In the genomic region with DNA sequence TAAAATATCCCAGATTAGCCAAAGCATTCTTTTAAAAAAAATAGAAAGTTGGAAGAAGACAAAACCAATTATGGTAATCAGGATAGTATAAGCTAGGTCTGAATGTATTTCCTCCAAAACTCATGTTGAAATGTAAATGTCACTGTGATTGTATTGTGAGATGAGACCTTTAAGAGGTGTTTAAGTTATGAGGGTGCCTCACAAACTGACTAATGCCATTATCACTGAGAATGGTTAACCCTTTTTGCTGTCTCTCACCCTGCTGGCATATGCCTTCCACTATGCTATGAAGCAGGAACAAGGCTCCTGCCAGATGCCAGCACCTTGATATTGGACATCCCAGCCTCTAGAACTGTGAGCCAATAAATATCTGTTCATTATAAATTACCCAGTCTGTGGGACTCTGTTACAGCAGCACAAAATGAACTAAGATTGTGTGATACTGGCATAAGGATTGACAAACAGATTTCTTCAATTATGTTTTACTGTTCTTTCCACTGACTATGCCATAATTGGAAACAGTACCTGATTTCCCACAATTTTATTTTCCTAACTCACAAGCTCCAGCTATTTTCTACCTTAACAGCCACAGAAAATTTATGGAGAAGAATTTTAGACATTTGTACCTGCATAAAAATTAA, we compare ENCODE assay signal across 17 cellular contexts.
"Had no signal": no experiment of that assay in that cellular context is flagged by ENCODE, and none has a peak within 500 bp of the region (broad histone marks: within the 10 kb centered on the region; RNA-seq: fewer than 3 reads in every experiment).

No MANE protein-coding gene starts in this region.

- DNase-seq: activated CD4-positive, alpha-beta T cell treated with anti-CD3 and anti-CD28 coated beads, Interleukin-2, amount 10 ng/mL, durations not matched to agents 7 days and 5 days; activated naive CD4-positive, alpha-beta T cell treated with anti-CD3 and anti-CD28 coated beads, Interleukin-2, amount 50 U/mL, for 16 hours; amygdala; dorsolateral prefrontal cortex; esophagus squamous epithelium; immature natural killer cell; left cardiac atrium; naive thymus-derived CD8-positive, alpha-beta T cell; stimulated activated CD4-positive, alpha-beta T cell treated with anti-CD3 and anti-CD28 coated beads, Interleukin-4, amount 100 ng/mL, for 4 hours; T-cell had no signal

- H3K27ac ChIP-seq: dorsolateral prefrontal cortex, esophagus squamous epithelium, gastroesophageal sphincter, neutrophil, right atrium auricular region, tibial nerve had no signal

- H3K4me1 ChIP-seq: esophagus squamous epithelium, right atrium auricular region had no signal

- H3K4me3 ChIP-seq: dorsolateral prefrontal cortex, esophagus squamous epithelium, gastroesophageal sphincter, lung, right atrium auricular region, skin epidermis, tibial nerve had no signal

- H3K27me3 ChIP-seq: dorsolateral prefrontal cortex, esophagus squamous epithelium, gastroesophageal sphincter, neutrophil, right atrium auricular region, tibial nerve had no signal

- H3K9me3 ChIP-seq: esophagus squamous epithelium, gastroesophageal sphincter, neutrophil, right atrium auricular region, tibial nerve had no signal

- ATAC-seq: gastroesophageal sphincter; left cardiac atrium; naive thymus-derived CD8-positive, alpha-beta T cell; T-cell; WTC11 had no signal
